Comparison of ENCODE assay signal across 1 cellular context in genomic region chr2:109239720-109240119, GRCh38.
TF ChIP-seq lines count a peak whose summit lies in the region.

No MANE protein-coding gene starts in this region.

TF ChIP-seq in WTC11, 78 proteins besides CTCF, POLR2A, EP300 and RAD21 (continued from another document):
- no peak for TF ChIP-seq ZBTB43 (CRISPR knock-in tag; IDR thresholded peaks at IDR 0.05)
- TF ChIP-seq SMAD3 (CRISPR knock-in tag; IDR thresholded peaks at IDR 0.05; ENCODE audit: borderline replicate concordance) = no peak
- TF ChIP-seq SP1 (CRISPR knock-in tag; conservative IDR thresholded peaks at IDR 0.05) = no peak
- no peak for TF ChIP-seq ZNF263 (CRISPR knock-in tag; IDR thresholded peaks at IDR 0.05; ENCODE audit: low read depth)
- no peak for TF ChIP-seq ZNF232 (CRISPR knock-in tag; IDR thresholded peaks at IDR 0.05)
- no peak for TF ChIP-seq ATF1 (CRISPR knock-in tag; IDR thresholded peaks at IDR 0.05)
- TF ChIP-seq, protein P1, sequence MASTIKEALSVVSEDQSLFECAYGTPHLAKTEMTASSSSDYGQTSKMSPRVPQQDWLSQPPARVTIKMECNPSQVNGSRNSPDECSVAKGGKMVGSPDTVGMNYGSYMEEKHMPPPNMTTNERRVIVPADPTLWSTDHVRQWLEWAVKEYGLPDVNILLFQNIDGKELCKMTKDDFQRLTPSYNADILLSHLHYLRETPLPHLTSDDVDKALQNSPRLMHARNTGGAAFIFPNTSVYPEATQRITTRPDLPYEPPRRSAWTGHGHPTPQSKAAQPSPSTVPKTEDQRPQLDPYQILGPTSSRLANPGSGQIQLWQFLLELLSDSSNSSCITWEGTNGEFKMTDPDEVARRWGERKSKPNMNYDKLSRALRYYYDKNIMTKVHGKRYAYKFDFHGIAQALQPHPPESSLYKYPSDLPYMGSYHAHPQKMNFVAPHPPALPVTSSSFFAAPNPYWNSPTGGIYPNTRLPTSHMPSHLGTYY (CRISPR knock-in tag; IDR thresholded peaks at IDR 0.05) = no peak
- TF ChIP-seq, protein P2, sequence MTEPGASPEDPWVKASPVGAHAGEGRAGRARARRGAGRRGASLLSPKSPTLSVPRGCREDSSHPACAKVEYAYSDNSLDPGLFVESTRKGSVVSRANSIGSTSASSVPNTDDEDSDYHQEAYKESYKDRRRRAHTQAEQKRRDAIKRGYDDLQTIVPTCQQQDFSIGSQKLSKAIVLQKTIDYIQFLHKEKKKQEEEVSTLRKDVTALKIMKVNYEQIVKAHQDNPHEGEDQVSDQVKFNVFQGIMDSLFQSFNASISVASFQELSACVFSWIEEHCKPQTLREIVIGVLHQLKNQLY (CRISPR knock-in tag; IDR thresholded peaks at IDR 0.05) = no peak
- no peak for TF ChIP-seq JUN (CRISPR knock-in tag; IDR thresholded peaks at IDR 0.05)
- no peak for TF ChIP-seq NFE2L1 (CRISPR knock-in tag; IDR thresholded peaks at IDR 0.05)
- TF ChIP-seq, protein P3, sequence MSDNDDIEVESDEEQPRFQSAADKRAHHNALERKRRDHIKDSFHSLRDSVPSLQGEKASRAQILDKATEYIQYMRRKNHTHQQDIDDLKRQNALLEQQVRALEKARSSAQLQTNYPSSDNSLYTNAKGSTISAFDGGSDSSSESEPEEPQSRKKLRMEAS (CRISPR knock-in tag; IDR thresholded peaks at IDR 0.05) = no peak
- TF ChIP-seq, protein P4, sequence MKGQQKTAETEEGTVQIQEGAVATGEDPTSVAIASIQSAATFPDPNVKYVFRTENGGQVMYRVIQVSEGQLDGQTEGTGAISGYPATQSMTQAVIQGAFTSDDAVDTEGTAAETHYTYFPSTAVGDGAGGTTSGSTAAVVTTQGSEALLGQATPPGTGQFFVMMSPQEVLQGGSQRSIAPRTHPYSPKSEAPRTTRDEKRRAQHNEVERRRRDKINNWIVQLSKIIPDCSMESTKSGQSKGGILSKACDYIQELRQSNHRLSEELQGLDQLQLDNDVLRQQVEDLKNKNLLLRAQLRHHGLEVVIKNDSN (CRISPR knock-in tag; IDR thresholded peaks at IDR 0.05) = no peak
- TF ChIP-seq NR2C2 (CRISPR knock-in tag; IDR thresholded peaks at IDR 0.05) = no peak
